ENCODE assay signal across 26 cellular contexts in genomic region chr1:151477066-151477465, GRCh38. TPM values are rescaled to one million over a fixed set of nuclear protein-coding genes. Genes with fewer than 3 reads are reported as not detected.
DNase-seq lines count a peak whose midpoint lies in the region; ATAC-seq, FAIRE-seq and TF ChIP-seq lines count a peak whose summit lies in the region.
"Had no signal": no experiment of that assay in that cellular context is flagged by ENCODE, and none has a peak within 500 bp of the region (broad histone marks: within the 10 kb centered on the region; RNA-seq: fewer than 3 reads in every experiment).

No MANE protein-coding gene starts in this region.

- CTCF ChIA-PET in HCT116 (lab: Charles Lee) (interaction anchor here (0.6 to 1.2 kb wide), 2 partner anchors 9 to 22 kb away, joined by 3 to 4 read pairs; no protein-coding TSS in a partner anchor), GM12878 (lab: Yijun Ruan, JAX) (interaction anchor here (0.6 to 1.6 kb wide), 3 partner anchors 12 to 33 kb away, joined by 3 to 4 read pairs (median 4); no protein-coding TSS in a partner anchor)

- peaks cover 11 to 34% of the 10 kb centered on the region in 2 experiments for H3K4me1 ChIP-seq in HCT116 (ENCODE audit: control insufficient read depth in 1 of 2, insufficient read depth in 2 of 2, low read length in 2 of 2)
- H3K4me1 ChIP-seq in GM12878 (ENCODE audit: control insufficient read depth, insufficient read depth, low read length) = peaks cover 18% of the 10 kb centered on the region
- no peaks in the 10 kb centered on the region for H3K4me1 ChIP-seq in right lobe of liver
- H3K4me1 ChIP-seq: BLaER1 treated with 17β-estradiol and CSF1 and Interleukin-3, amounts not matched to agents 10 nM and 100 nM had no signal

- no peaks in the 10 kb centered on the region for H3K36me3 ChIP-seq in HCT116 (ENCODE audit: control insufficient read depth in 1 of 2, insufficient read depth in 2 of 2, low read length in 2 of 2)
- H3K36me3 ChIP-seq in GM12878 (ENCODE audit: control insufficient read depth in 2 of 2, insufficient read depth in 2 of 2, low read length in 1 of 2) = no peaks in the 10 kb centered on the region
- H3K36me3 ChIP-seq in right lobe of liver = no peaks in the 10 kb centered on the region
- H3K36me3 ChIP-seq: BLaER1 treated with 17β-estradiol and CSF1 and Interleukin-3, amounts not matched to agents 10 nM and 100 nM had no signal

- TF ChIP-seq CTCF in HCT116 (IDR thresholded peaks at IDR 0.05 in 2 of 3, conservative IDR thresholded peaks at IDR 0.05 in 1 of 3; ENCODE audit: borderline replicate concordance in 1 of 3, insufficient read depth in 1 of 3, low read depth in 2 of 3, low read length in 2 of 3) (no peak), GM12878 (IDR thresholded peaks at IDR 0.05 in 2 of 3, conservative IDR thresholded peaks at IDR 0.05 in 1 of 3; ENCODE audit: control insufficient read depth in 2 of 3, extremely low read depth in 1 of 3, insufficient read depth in 1 of 3, low read depth in 3 of 3, low read length in 3 of 3) (no peak), chondrocyte (IDR thresholded peaks at IDR 0.05) (no peak), progenitor cell of endocrine pancreas (IDR thresholded peaks at IDR 0.05; ENCODE audit: unreplicated experiment) (no peak), right lobe of liver (IDR thresholded peaks at IDR 0.05) (no peak)

- H3K4me3 ChIP-seq in HCT116 (replicated peaks in 1 of 2; ENCODE audit: low read depth in 1 of 2, low read length in 2 of 2) (no peak overlapping the region), GM12878 (no peak overlapping the region), right lobe of liver (no peak overlapping the region)
- H3K4me3 ChIP-seq: A549; BLaER1 treated with 17β-estradiol and CSF1 and Interleukin-3, amounts not matched to agents 10 nM and 100 nM had no signal

- BruUV-seq in HCT116 (replicated peaks; lab: Mats Ljungman, UMichigan) (no TSS peak), GM12878 (replicated peaks; lab: Mats Ljungman, UMichigan) (no TSS peak)

- H4K20me1 ChIP-seq in HCT116 (ENCODE audit: insufficient read depth) (no peaks in the 10 kb centered on the region), GM12878 (ENCODE audit: control insufficient read depth, insufficient read depth) (no peaks in the 10 kb centered on the region)
- H4K20me1 ChIP-seq: BLaER1 treated with 17β-estradiol and CSF1 and Interleukin-3, amounts not matched to agents 10 nM and 100 nM had no signal

- TF ChIP-seq POLR2A in HCT116 (IDR thresholded peaks at IDR 0.05; ENCODE audit: borderline replicate concordance, extremely low read depth, insufficient read depth, insufficient read length) (no peak), GM12878 (IDR thresholded peaks at IDR 0.05; ENCODE audit: low read depth, low read length) (no peak), right lobe of liver (IDR thresholded peaks at IDR 0.05) (no peak)

- H3K4me1 Mint-ChIP-seq in chondrocyte (ENCODE audit: low read depth) = peaks cover 19% of the 10 kb centered on the region
- H3K4me1 Mint-ChIP-seq in progenitor cell of endocrine pancreas (ENCODE audit: low read depth) = peaks cover 7% of the 10 kb centered on the region

- H3K9ac ChIP-seq in HCT116 (ENCODE audit: low read length) = no peak overlapping the region
- H3K9ac ChIP-seq in GM12878 (ENCODE audit: control insufficient read depth, insufficient read depth, low read length) = no peak overlapping the region
- H3K9ac ChIP-seq: BLaER1 treated with 17β-estradiol and CSF1 and Interleukin-3, amounts not matched to agents 10 nM and 100 nM had no signal

- POLR2A ChIA-PET in HCT116 (lab: Charles Lee) = interaction anchor here (2.5 kb wide), 1 partner anchor 17 kb away, joined by 10 read pairs; no protein-coding TSS in a partner anchor
- POLR2A ChIA-PET in GM12878 (lab: Charles Lee) = interaction anchor here (0.6 to 1.2 kb wide), 3 partner anchors 11 to 17 kb away, joined by 3 to 4 read pairs (median 3); partner anchors contain the start of gene POGZ

- in situ Hi-C loops in GM12878 (cut with MboI) = no loop called here

- H3K27ac Mint-ChIP-seq in chondrocyte (ENCODE audit: unreplicated experiment) (peak overlapping the region; percentile 3), progenitor cell of endocrine pancreas (peak overlapping the region; percentile 9)
- H3K27ac Mint-ChIP-seq: B cell; CD8-positive, alpha-beta memory T cell had no signal

- peaks cover 0 to 2% of the 10 kb centered on the region in 2 experiments; a peak in 2 of 4 replicates for H3K9me3 ChIP-seq in HCT116 (ENCODE audit: control insufficient read depth in 1 of 2, insufficient read depth in 1 of 2, low read depth in 1 of 2, low read length in 2 of 2)
- peaks cover 2% of the 10 kb centered on the region; the same call in 2 of the 3 replicates for H3K9me3 ChIP-seq in GM12878 (replicated peaks; ENCODE audit: control insufficient read depth, insufficient read depth, low read length)
- no peaks in the 10 kb centered on the region for H3K9me3 ChIP-seq in right lobe of liver

- H3K9me2 ChIP-seq in HCT116 (ENCODE audit: insufficient read depth) = no peaks in the 10 kb centered on the region

- RAD21 ChIA-PET in HCT116 (lab: Charles Lee; ENCODE audit: low non-redundant PET in 1 of 2, low total read pairs in 2 of 2, uncharacterized antibody in 2 of 2, unreplicated experiment in 2 of 2) = no interaction called here
- RAD21 ChIA-PET in GM12878 (lab: Charles Lee; ENCODE audit: unreplicated experiment) = no interaction called here

- H3K79me2 ChIP-seq in HCT116 (ENCODE audit: insufficient read depth, low read length) (no peaks in the 10 kb centered on the region), GM12878 (ENCODE audit: control insufficient read depth, insufficient read depth, low read length) (no peaks in the 10 kb centered on the region)

- SMC1A ChIA-PET in GM12878 (lab: Charles Lee; ENCODE audit: uncharacterized antibody, unreplicated experiment) = interaction anchor here (0.6 kb wide), 1 partner anchor 346 kb away, joined by 3 read pairs; no protein-coding TSS in a partner anchor

- H3K27me3 Mint-ChIP-seq in chondrocyte (ENCODE audit: low read depth) = no peaks in the 10 kb centered on the region
- no peaks in the 10 kb centered on the region for H3K27me3 Mint-ChIP-seq in progenitor cell of endocrine pancreas
- H3K27me3 Mint-ChIP-seq: CD4-positive, CD25-positive, alpha-beta regulatory T cell had no signal

- DNase-seq in HCT116 (ENCODE audit: low read depth, low spot score) = no peak
- DNase-seq in GM12878 (ENCODE audit: low read depth, low spot score) = no peak
- no peak for DNase-seq in chondrocyte (ENCODE audit: low spot score)
- no peak for DNase-seq in progenitor cell of endocrine pancreas (ENCODE audit: low spot score, unreplicated experiment)
- no peak for DNase-seq in NCI-H2171 (lab: John Stamatoyannopoulos, UW)
- no peak for DNase-seq in right lobe of liver
- DNase-seq: AML-193; CD4-positive, alpha-beta memory T cell; CD4-positive, CD25-positive, alpha-beta regulatory T cell; CD8-positive, alpha-beta memory T cell; COR-L47; DMS 273 treated with DMSO at 0.1 percent for 48 hours; DMS153; DMS53; DMS79; DND-41; EL; GDM1 had no signal

- H3K27ac ChIP-seq in HCT116 (ENCODE audit: low read depth, low read length) (no peak overlapping the region), GM12878 (ENCODE audit: control insufficient read depth, insufficient read depth) (no peak overlapping the region), right lobe of liver (no peak overlapping the region)
- H3K27ac ChIP-seq: 22Rv1; A549; BLaER1 treated with 17β-estradiol and CSF1 and Interleukin-3, amounts not matched to agents 10 nM and 100 nM; C4-2B had no signal

- H3K36me3 Mint-ChIP-seq in chondrocyte (ENCODE audit: low read depth) = no peaks in the 10 kb centered on the region
- peaks cover 3% of the 10 kb centered on the region for H3K36me3 Mint-ChIP-seq in progenitor cell of endocrine pancreas (ENCODE audit: insufficient read depth)
- H3K36me3 Mint-ChIP-seq: CD4-positive, alpha-beta memory T cell; CD4-positive, CD25-positive, alpha-beta regulatory T cell had no signal

- no peak for FAIRE-seq in GM12878 (lab: Jason Lieb, UNC)
- FAIRE-seq: A549, GM12891, GM19239 had no signal

- H3K4me3 Mint-ChIP-seq in chondrocyte (ENCODE audit: unreplicated experiment) = no peak overlapping the region
- H3K4me3 Mint-ChIP-seq in progenitor cell of endocrine pancreas (ENCODE audit: low read depth) = no peak overlapping the region
- H3K4me3 Mint-ChIP-seq: B cell; CD8-positive, alpha-beta memory T cell had no signal

- 45% methylated on average over 3 of the region's 3 CpGs for WGBS in GM12878 (ENCODE audit: insufficient coverage, insufficient replicate concordance, low lambda C conversion rate, missing lambda C conversion rate)
- 63% methylated on average over 3 of the region's 3 CpGs for WGBS in right lobe of liver (ENCODE audit: insufficient coverage, low coverage, low lambda C conversion rate, missing lambda C conversion rate)

- TF ChIP-seq RAD21 in HCT116 (IDR thresholded peaks at IDR 0.05; ENCODE audit: low read depth) (no peak), GM12878 (IDR thresholded peaks at IDR 0.05; ENCODE audit: insufficient read depth, low read depth, low read length) (no peak)

- no peaks in the 10 kb centered on the region for H3K27me3 ChIP-seq in HCT116 (ENCODE audit: insufficient read depth, low read length)
- no peaks in the 10 kb centered on the region for H3K27me3 ChIP-seq in GM12878 (replicated peaks in 1 of 2; ENCODE audit: control insufficient read depth in 2 of 2, insufficient read depth in 2 of 2, low read length in 1 of 2)
- H3K27me3 ChIP-seq in right lobe of liver = no peaks in the 10 kb centered on the region

- intact Hi-C loops in HCT116 (cut with micrococcal nuclease) (no loop called here), GM12878 (cut with micrococcal nuclease; ENCODE audit: unreplicated experiment) (no loop called here), right lobe of liver (cut with DNase I) (no loop called here)

- H2AFZ ChIP-seq in HCT116 (ENCODE audit: low read depth, low read length, poor library complexity, severe bottlenecking) (peak overlapping the region; percentile 4), GM12878 (ENCODE audit: control insufficient read depth, low read depth, low read length) (peak overlapping the region; percentile 34; the same call in 1 of the 2 replicates)

- ATAC-seq in HCT116 (no peak), GM12878 (no peak), HG03175 (IDR thresholded peaks at IDR 0.05; ENCODE audit: unreplicated experiment) (no peak), right lobe of liver (no peak)
- ATAC-seq: A549 had no signal

- TF ChIP-seq EP300 in GM12878 (IDR thresholded peaks at IDR 0.05; ENCODE audit: borderline replicate concordance in 1 of 2, control insufficient read depth in 1 of 2, low read depth in 2 of 2, low read length in 2 of 2) = no peak

- H3K9me3 Mint-ChIP-seq in chondrocyte (ENCODE audit: low read depth) (peaks cover 2% of the 10 kb centered on the region), progenitor cell of endocrine pancreas (ENCODE audit: low read depth) (peaks cover 5% of the 10 kb centered on the region)

- H3K4me2 ChIP-seq in HCT116 (ENCODE audit: low read length) = no peak overlapping the region
- no peak overlapping the region for H3K4me2 ChIP-seq in GM12878 (ENCODE audit: control insufficient read depth, insufficient read depth)
- H3K4me2 ChIP-seq: A549; BLaER1 treated with 17β-estradiol and CSF1 and Interleukin-3, amounts not matched to agents 10 nM and 100 nM had no signal

RNA-seq across cellular contexts. Expression of gene POGZ, which starts 17.8 kb away (rescaled TPM):
- total RNA-seq in HCT116 (2021; ENCODE audit: unreplicated experiment) (80.6 TPM), GM12878 (2014; rRNA removed) (32.5 and 33.0 TPM in 2 replicates), GM12878 (2014; rRNA removed; fragmentation: Illumina TruSeq; extraction: Trizol) (39.1 and 44.9 TPM in 2 replicates), GM12878 (2021) (80.6 and 84.4 TPM in 2 replicates), chondrocyte (61.7 to 79.7 TPM (median 65.0 TPM) in 3 replicates), progenitor cell of endocrine pancreas (188 and 189 TPM in 2 replicates), right lobe of liver (10 to 100 TPM; 13.5 to 44.9 (median 29.9) TPM)
- 32.8 and 39.9 TPM in 2 replicates for polyA plus RNA-seq in HCT116 (2012)
- 197 and 222 TPM in 2 replicates for total RNA-seq in GM12878 (2013; cell fraction: nucleolus; rRNA removed)
- 25.3 TPM for polyA plus RNA-seq in GM12878 (2011; ENCODE audit: low read depth)
- polyA plus RNA-seq in GM12878 (2011; rRNA removed) (41.2 and 62.2 TPM in 2 replicates), GM12878 (2014; fragmentation: Illumina TruSeq; extraction: Trizol) (64.4 and 74.5 TPM in 2 replicates), GM12878 (2014; fragmentation: Nextera tagmentation; extraction: Ambion mirVana) (10 to 100 TPM; 11.3 to 26.9 TPM), GM12878 (2014; rRNA removed) (46.8 and 47.4 TPM in 2 replicates), GM12878 (2016; fragmentation: Nextera tagmentation; extraction: Ambion mirVana) (10 to 100 TPM; 13.3 to 19.6 TPM)
- polyA plus RNA-seq in GM12878 (2011; cell fraction: cytosol; rRNA removed) = 34.2 and 45.4 TPM in 2 replicates
- polyA plus RNA-seq in GM12878 (2011; cell fraction: nucleus; rRNA removed) = 110 and 121 TPM in 2 replicates
- 34.9 and 39.5 TPM in 2 replicates for polyA plus RNA-seq in GM12878 (2012)
- 100 and 151 TPM in 2 replicates for polyA minus RNA-seq in GM12878 (2011; rRNA and poly(A)+ RNA removed)
- 21.8 and 33.8 TPM in 2 replicates for polyA minus RNA-seq in GM12878 (2011; cell fraction: cytosol; rRNA and poly(A)+ RNA removed)
- 56.3 and 104 TPM in 2 replicates for polyA minus RNA-seq in GM12878 (2011; cell fraction: nucleus; rRNA and poly(A)+ RNA removed)

RNA-seq across cellular contexts. Expression of gene CGN, which starts 34.1 kb away (rescaled TPM):
- total RNA-seq in HCT116 (2021; ENCODE audit: unreplicated experiment) (19.7 TPM), GM12878 (2014; rRNA removed) (2.9 and 3.9 TPM in 2 replicates), GM12878 (2014; rRNA removed; fragmentation: Illumina TruSeq; extraction: Trizol) (2.7 and 3.0 TPM in 2 replicates), GM12878 (2021) (6.5 and 6.6 TPM in 2 replicates), chondrocyte (0.95 to 1.2 TPM (median 1.0 TPM) in 3 replicates), progenitor cell of endocrine pancreas (127 and 128 TPM in 2 replicates), right lobe of liver (10 to 100 TPM; 15.9 to 65.4 (median 38.6) TPM)
- polyA plus RNA-seq in HCT116 (2012) = 15.5 and 16.8 TPM in 2 replicates
- total RNA-seq in GM12878 (2013; cell fraction: nucleolus; rRNA removed) = 1.6 and 4.0 TPM in 2 replicates
- polyA plus RNA-seq in GM12878 (2011; ENCODE audit: low read depth) = 0.96 TPM
- polyA plus RNA-seq in GM12878 (2011; rRNA removed) (0.11 and 0.20 TPM in 2 replicates), GM12878 (2014; fragmentation: Illumina TruSeq; extraction: Trizol) (6.0 and 6.5 TPM in 2 replicates), GM12878 (2014; fragmentation: Nextera tagmentation; extraction: Ambion mirVana) (1 to 10 TPM in 1 of 2 experiments, under 1 TPM in 1; 0.47 to 1.8 TPM), GM12878 (2014; rRNA removed) (3.8 and 3.9 TPM in 2 replicates), GM12878 (2016; fragmentation: Nextera tagmentation; extraction: Ambion mirVana) (1 to 10 TPM; 4.1 to 5.0 TPM)
- polyA plus RNA-seq in GM12878 (2011; cell fraction: cytosol; rRNA removed) = 0.01 and 0.10 TPM in 2 replicates
- polyA plus RNA-seq in GM12878 (2011; cell fraction: nucleus; rRNA removed) = 0.31 and 0.82 TPM in 2 replicates
- 1.7 and 1.8 TPM in 2 replicates for polyA plus RNA-seq in GM12878 (2012)
- polyA minus RNA-seq in GM12878 (2011; rRNA and poly(A)+ RNA removed) = 0.31 TPM in 1 of 2 replicates, not detected in the other
- polyA minus RNA-seq in GM12878 (2011; cell fraction: cytosol; rRNA and poly(A)+ RNA removed) = not detected in 2 replicates
- polyA minus RNA-seq in GM12878 (2011; cell fraction: nucleus; rRNA and poly(A)+ RNA removed) = 0.12 and 0.67 TPM in 2 replicates
